Comparison of ENCODE assay signal across 8 cellular contexts in genomic region chr1:226310123-226310540, GRCh38. TPM values are rescaled to one million over a fixed set of nuclear protein-coding genes. Genes with fewer than 3 reads are reported as not detected.
A peak's percentile ranks its signal among the peaks of the same experiment; 100 is the strongest.
DNase-seq lines count a peak whose midpoint lies in the region; ATAC-seq, FAIRE-seq and TF ChIP-seq lines count a peak whose summit lies in the region.

No MANE protein-coding gene starts in this region.

- FAIRE-seq in H1 (lab: Jason Lieb, UNC): no peak

- H3K36me3 ChIP-seq in ES-I3 (ENCODE audit: insufficient read depth, low read length) (no peaks in the 10 kb centered on the region), H1 (ENCODE audit: control insufficient read depth in 2 of 4, insufficient read depth in 4 of 4, low read length in 3 of 4) (no peaks in the 10 kb centered on the region), trophoblast cell (ENCODE audit: control insufficient read depth in 1 of 2, insufficient read depth in 2 of 2, low read length in 2 of 2) (no peaks in the 10 kb centered on the region)

- DNase-seq in NB4 (ENCODE audit: low read depth) (peak; percentile 18), H1 (ENCODE audit: low read depth in 1 of 2, low spot score in 2 of 2) (no peak), trophoblast cell (no peak), NCI-H774 (lab: John Stamatoyannopoulos, UW) (no peak)

- no peak overlapping the region for H3K56ac ChIP-seq in H1 (replicated peaks; ENCODE audit: insufficient read length, low read depth, low read length)

- no peak overlapping the region for H3K14ac ChIP-seq in H1 (ENCODE audit: insufficient read length)
- H3K14ac ChIP-seq in trophoblast cell (ENCODE audit: low read length): no peak overlapping the region

- H4K5ac ChIP-seq in H1 (ENCODE audit: insufficient read length, low read depth, low read length): no peak overlapping the region

- H3K9me3 ChIP-seq in ES-I3 (ENCODE audit: control insufficient read depth, insufficient read depth, low read length) (no peaks in the 10 kb centered on the region), H1 (ENCODE audit: insufficient read depth in 2 of 2, low read depth in 1 of 2, low read length in 1 of 2) (no peaks in the 10 kb centered on the region), trophoblast cell (ENCODE audit: insufficient read depth, low read depth, low read length) (no peaks in the 10 kb centered on the region)

- H3K79me2 ChIP-seq in H1 (ENCODE audit: control insufficient read depth in 1 of 2, insufficient read depth in 2 of 2, low read length in 2 of 2): peaks cover 0 to 34% of the 10 kb centered on the region in 2 experiments; a peak in 3 of 4 replicates
- H3K79me2 ChIP-seq in trophoblast cell (ENCODE audit: control insufficient read depth, insufficient read depth, low read length, poor library complexity): peaks cover 14% of the 10 kb centered on the region

- no peaks in the 10 kb centered on the region for H3K79me1 ChIP-seq in H1 (ENCODE audit: low read depth, low read length)
- peaks cover 18% of the 10 kb centered on the region for H3K79me1 ChIP-seq in trophoblast cell (ENCODE audit: low read length)

- peak overlapping the region; percentile 25 for H4K91ac ChIP-seq in H1 (replicated peaks; ENCODE audit: insufficient read length, low read length)
- no peak overlapping the region for H4K91ac ChIP-seq in trophoblast cell (ENCODE audit: low read depth, low read length)

- H3K27me3 ChIP-seq in H1 (replicated peaks in 1 of 4; ENCODE audit: control insufficient read depth in 3 of 4, extremely low read depth in 1 of 4, insufficient read depth in 3 of 4, low read length in 3 of 4) (peaks cover 0 to 12% (median 9%) of the 10 kb centered on the region in 4 experiments; a peak in 5 of 7 replicates), trophoblast cell (ENCODE audit: insufficient read depth, low read length) (no peaks in the 10 kb centered on the region)

- H3K27ac ChIP-seq in H1 (ENCODE audit: low read depth, low read length): no peak overlapping the region
- no peak overlapping the region for H3K27ac ChIP-seq in trophoblast cell (ENCODE audit: low read depth, low read length)

- H3K23ac ChIP-seq in H1 (ENCODE audit: insufficient read length) (no peak overlapping the region), trophoblast cell (ENCODE audit: low read length) (no peak overlapping the region)

- H4K20me1 ChIP-seq in H1 (replicated peaks in 1 of 2; ENCODE audit: control insufficient read depth in 1 of 2, insufficient read depth in 2 of 2, low read length in 2 of 2): no peaks in the 10 kb centered on the region

- H2AFZ ChIP-seq in H1 (ENCODE audit: low read length) (no peak overlapping the region), trophoblast cell (ENCODE audit: insufficient read depth, low read length, poor library complexity) (peak overlapping the region; percentile 32)

- H2BK12ac ChIP-seq in H1 (ENCODE audit: low read depth, low read length) (no peak overlapping the region), trophoblast cell (ENCODE audit: low read length) (peak overlapping the region; percentile 19)

- WGBS in H1 (ENCODE audit: extremely low coverage in 1 of 2, insufficient coverage in 1 of 2, insufficient read length in 1 of 2, insufficient replicate concordance in 2 of 2, low coverage in 1 of 2, low lambda C conversion rate in 2 of 2, missing lambda C conversion rate in 1 of 2), 2 experiments: 67% methylated on average over 8 of the region's 8 CpGs; no CpG with 5 or more reads in 1 of the 2 experiments
- no CpG with 5 or more reads among the region's 8 CpGs for WGBS in trophoblast cell (ENCODE audit: extremely low coverage, insufficient coverage, insufficient read length)

- TF ChIP-seq POLR2A in NB4 (IDR thresholded peaks at IDR 0.05; ENCODE audit: extremely low read depth, insufficient read length) (no peak), H1 (IDR thresholded peaks at IDR 0.05; ENCODE audit: control extremely low read depth in 1 of 2, low read depth in 2 of 2, low read length in 2 of 2) (no peak), GM18505 (IDR thresholded peaks at IDR 0.05; ENCODE audit: borderline replicate concordance, extremely low read depth, insufficient read depth, insufficient read length) (no peak)

- no peak overlapping the region for H2BK15ac ChIP-seq in H1 (ENCODE audit: low read length)

- no peak for ATAC-seq in HG02571 (IDR thresholded peaks at IDR 0.05; ENCODE audit: unreplicated experiment)
- ATAC-seq in HG02938 (IDR thresholded peaks at IDR 0.05; ENCODE audit: unreplicated experiment): no peak
- no peak for ATAC-seq in GM18505 (IDR thresholded peaks at IDR 0.05; ENCODE audit: unreplicated experiment)

- no peak overlapping the region for H2BK20ac ChIP-seq in H1 (ENCODE audit: low read length)

- no peak for TF ChIP-seq EP300 in H1 (IDR thresholded peaks at IDR 0.05; ENCODE audit: borderline replicate concordance in 1 of 2, low read depth in 2 of 2, low read length in 2 of 2)

- H3K4me1 ChIP-seq in ES-I3 (ENCODE audit: insufficient read depth, low read length) (peaks cover 17% of the 10 kb centered on the region), H1 (replicated peaks in 1 of 4; ENCODE audit: control insufficient read depth in 3 of 4, insufficient read depth in 4 of 4, low read length in 3 of 4) (peaks cover 0 to 12% (median 8%) of the 10 kb centered on the region in 4 experiments; a peak in 6 of 7 replicates), trophoblast cell (ENCODE audit: control insufficient read depth in 1 of 2, insufficient read depth in 2 of 2, low read length in 2 of 2) (peaks cover 5 to 6% of the 10 kb centered on the region in 2 experiments)

- no peak overlapping the region for H2BK120ac ChIP-seq in H1 (replicated peaks; ENCODE audit: low read depth, low read length)
- no peak overlapping the region for H2BK120ac ChIP-seq in trophoblast cell (ENCODE audit: insufficient read depth, low read length, poor library complexity)

- TF ChIP-seq RAD21 in H1 (IDR thresholded peaks at IDR 0.05 in 1 of 2, conservative IDR thresholded peaks at IDR 0.05 in 1 of 2; ENCODE audit: low read depth in 2 of 2, low read length in 2 of 2): no peak

- POLR2A ChIA-PET in H1 (lab: Charles Lee; ENCODE audit: partially characterized antibody): interaction anchor here (0.9 to 2.6 kb wide), 14 partner anchors 10 to 227 kb away, joined by 3 to 13 read pairs (median 4); no protein-coding TSS in a partner anchor

- H3K4me2 ChIP-seq in H1 (ENCODE audit: insufficient read depth in 1 of 2, low read depth in 2 of 2, low read length in 2 of 2) (peak overlapping the region; percentile 90 to 97), trophoblast cell (ENCODE audit: low read length) (peak overlapping the region; percentile 9)

- H3K4ac ChIP-seq in H1 (replicated peaks; ENCODE audit: insufficient read length, low read depth, low read length) (no peak overlapping the region), trophoblast cell (ENCODE audit: low read depth, low read length) (no peak overlapping the region)

- peak overlapping the region; percentile 99; the same call in 1 of the 2 replicates for H3K9ac ChIP-seq in ES-I3 (ENCODE audit: low read depth, low read length)
- H3K9ac ChIP-seq in H1 (replicated peaks in 1 of 4; ENCODE audit: extremely low read depth in 1 of 4, low read depth in 3 of 4, low read length in 3 of 4): no peak overlapping the region
- H3K9ac ChIP-seq in trophoblast cell (ENCODE audit: low read length): no peak overlapping the region

- peaks cover 5% of the 10 kb centered on the region; the same call in 1 of the 2 replicates for H3K23me2 ChIP-seq in H1 (ENCODE audit: low read depth, low read length)

- H3K18ac ChIP-seq in H1 (ENCODE audit: extremely low read depth, low read length) (no peak overlapping the region), trophoblast cell (ENCODE audit: low read length) (no peak overlapping the region)

- no peak overlapping the region for H4K8ac ChIP-seq in H1 (ENCODE audit: extremely low read depth, insufficient read depth, low read length)
- H4K8ac ChIP-seq in trophoblast cell (ENCODE audit: low read depth, low read length): peak overlapping the region; percentile 17

- H2BK5ac ChIP-seq in H1 (ENCODE audit: low read depth, low read length): no peak overlapping the region
- H2BK5ac ChIP-seq in trophoblast cell (ENCODE audit: low read depth, low read length, poor library complexity): no peak overlapping the region

- peak overlapping the region; percentile 62 for H3K4me3 ChIP-seq in NB4 (ENCODE audit: low read depth, low read length)
- peak overlapping the region; percentile 96 to 100 (median 96); a peak in 6 of 8 replicates for H3K4me3 ChIP-seq in H1 (ENCODE audit: extremely low read depth in 1 of 4, insufficient read depth in 2 of 4, low read depth in 3 of 4, low read length in 4 of 4)
- no peak overlapping the region for H3K4me3 ChIP-seq in trophoblast cell (ENCODE audit: low read depth, low read length)

- CTCF ChIA-PET in H1 (lab: Charles Lee; ENCODE audit: partially characterized antibody): interaction anchor here (1.0 to 3.4 kb wide), 7 partner anchors 15 to 185 kb away, joined by 3 to 20 read pairs (median 3); no protein-coding TSS in a partner anchor

- H4K12ac ChIP-seq in trophoblast cell (ENCODE audit: low read depth, low read length): no peak overlapping the region

- TF ChIP-seq CTCF in NB4 (IDR thresholded peaks at IDR 0.05; ENCODE audit: low read depth, low read length) (no peak), H1 (IDR thresholded peaks at IDR 0.05; ENCODE audit: control extremely low read depth in 1 of 3, insufficient read depth in 1 of 3, low read depth in 1 of 3, low read length in 3 of 3) (no peak)

- H2AK5ac ChIP-seq in H1 (ENCODE audit: low read depth, low read length) (no peak overlapping the region), trophoblast cell (ENCODE audit: low read length) (no peak overlapping the region)

TF ChIP-seq in H1, 55 proteins besides CTCF, POLR2A, EP300 and RAD21:
- no peak for TF ChIP-seq RBBP5 (IDR thresholded peaks at IDR 0.05; ENCODE audit: borderline replicate concordance, low read depth, low read length)
- no peak for TF ChIP-seq SAP30 (IDR thresholded peaks at IDR 0.05; ENCODE audit: insufficient read depth, insufficient replicate concordance, low read length)
- TF ChIP-seq CREB1 (IDR thresholded peaks at IDR 0.05): no peak

RNA-seq across cellular contexts. Expression of gene LIN9, which starts 1.2 kb away (rescaled TPM):
- total RNA-seq in H1 (2021; fragmentation: NEBNext Ultra II Directional; extraction: Animal tissue kit (Norgen Biotek cat#: 25700)): 12.4 and 12.6 TPM in 2 replicates
- 3.9 and 5.6 TPM in 2 replicates for polyA plus RNA-seq in H1 (2011; rRNA removed)
- polyA plus RNA-seq in H1 (2011; cell fraction: cytosol; rRNA removed): 5.9 TPM
- polyA plus RNA-seq in H1 (2011; cell fraction: nucleus; rRNA removed): 3.6 TPM
- 4.9 to 9.5 TPM (median 5.2 TPM) in 4 replicates for polyA plus RNA-seq in H1 (2012, experiment 1 of 2)
- polyA plus RNA-seq in H1 (2012, experiment 2 of 2): 0.66 TPM
- 7.5 TPM for polyA plus RNA-seq in H1 (2013, experiment 1 of 2)
- 7.2 TPM for polyA plus RNA-seq in H1 (2013, experiment 2 of 2)
- 6.1 and 9.7 TPM in 2 replicates for polyA minus RNA-seq in H1 (2011; rRNA and poly(A)+ RNA removed)
- 3.2 TPM for polyA minus RNA-seq in H1 (2011; cell fraction: cytosol; rRNA and poly(A)+ RNA removed)
- 15.1 TPM for polyA minus RNA-seq in H1 (2011; cell fraction: nucleus; rRNA and poly(A)+ RNA removed)
- 11.3 and 11.4 TPM in 2 replicates for polyA plus RNA-seq in trophoblast cell (2013)
